Comparison of ENCODE assay signal across 8 cellular contexts in the genomic region with DNA sequence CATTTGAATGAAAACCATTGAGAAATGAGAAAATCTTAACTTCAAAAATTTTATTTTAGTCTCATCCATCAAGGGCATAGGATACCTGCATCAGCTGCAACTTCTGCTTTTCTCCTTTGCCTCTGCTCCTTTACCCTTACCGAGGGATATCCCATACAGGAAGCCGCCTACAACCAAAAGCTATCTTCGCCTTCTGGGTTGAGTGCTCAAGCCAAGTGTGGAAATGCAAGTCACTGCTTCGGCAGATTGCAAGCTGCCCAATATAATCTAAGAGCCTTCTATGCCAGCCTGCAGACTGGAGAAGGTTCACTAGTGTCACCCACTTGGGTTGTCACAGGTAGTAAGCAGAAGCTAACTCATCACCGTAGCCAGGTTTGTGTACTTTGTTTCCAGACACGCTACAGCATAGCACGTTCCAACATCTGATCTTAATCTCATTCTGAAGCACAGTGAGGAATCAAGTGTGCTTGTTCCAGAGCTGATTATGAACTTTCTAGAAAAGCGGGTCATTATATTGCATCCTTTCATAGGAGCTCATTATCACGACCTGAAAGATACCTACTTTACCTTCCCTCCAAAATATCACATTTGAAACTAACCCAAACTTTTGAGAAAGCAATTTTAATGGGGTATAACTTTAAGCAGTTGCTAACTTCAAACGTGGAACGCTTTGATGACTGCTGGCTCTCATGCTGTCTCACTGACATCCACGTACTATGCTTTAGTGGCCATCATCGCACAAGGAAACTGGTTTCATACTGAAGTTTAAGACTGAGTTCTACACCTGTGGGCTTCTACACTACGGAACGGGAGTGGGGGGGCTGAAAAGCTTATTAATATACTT. TPM values are rescaled to one million over a fixed set of nuclear protein-coding genes. Genes with fewer than 3 reads are reported as not detected.
DNase-seq lines count a peak whose midpoint lies in the region; ATAC-seq and TF ChIP-seq lines count a peak whose summit lies in the region.

No MANE protein-coding gene starts in this region.

- H3K27me3 Mint-ChIP-seq in natural killer cell (ENCODE audit: low read depth in 2 of 2) = peaks cover 0 to 4% of the 10 kb centered on the region in 2 donors

- in situ Hi-C loops in Panc1 (cut with HindIII; ENCODE audit: low pct_unique_long_range_greater_than_20kb, low sequenced_read_pairs) = no loop called here

- no peak for DNase-seq in Panc1 (ENCODE audit: low read depth, low spot score)
- DNase-seq in choroid plexus epithelial cell (ENCODE audit: low read depth) = peak; percentile 50
- DNase-seq in natural killer cell = peak; percentile 31
- no peak for DNase-seq in 8988T
- DNase-seq in NCI-H187 treated with DMSO at 0.1 percent for 48 hours (lab: John Stamatoyannopoulos, UW) = no peak
- DNase-seq in AG08395 (ENCODE audit: low spot score) = no peak
- no peak for DNase-seq in stimulated activated CD4-positive, alpha-beta T cell treated with anti-CD3 and anti-CD28 coated beads, Interleukin-1b, Interleukin-23, amount 100 ng/mL, for 48 hours

- H3K36me3 ChIP-seq in Panc1 (ENCODE audit: control insufficient read depth, insufficient read depth, low read length) = peaks cover 28% of the 10 kb centered on the region

- POLR2A ChIA-PET in Panc1 (lab: Charles Lee) = interaction anchor here (0.7 to 1.2 kb wide), 3 partner anchors 12 to 101 kb away, joined by 3 to 7 read pairs (median 3); a partner anchor contains a TSS

- ATAC-seq in GM18505 (IDR thresholded peaks at IDR 0.05; ENCODE audit: unreplicated experiment) (no peak), Panc1 (no peak), natural killer cell (peak in 1 of 3 donors; percentile 0)

- H3K4me3 ChIP-seq in Panc1 (ENCODE audit: low read depth in 2 of 2, low read length in 2 of 2) = peak overlapping the region in 1 of 2 experiments; percentile 95; a peak in 2 of 4 replicates
- peak overlapping the region; percentile 85 for H3K4me3 ChIP-seq in choroid plexus epithelial cell (ENCODE audit: low read depth, low read length)

- intact Hi-C loops in Panc1 (cut with micrococcal nuclease; ENCODE audit: unreplicated experiment) (no loop called here), natural killer cell (cut with micrococcal nuclease) (loop anchor here (5.0 kb wide), 1 partner anchor 66 kb away; a partner anchor contains a TSS)

- peaks cover 46 to 54% of the 10 kb centered on the region in 2 donors for H3K4me1 Mint-ChIP-seq in natural killer cell

- no peaks in the 10 kb centered on the region for H3K27me3 ChIP-seq in Panc1 (ENCODE audit: control insufficient read depth, insufficient read depth, low read length)

- TF ChIP-seq POLR2A in GM18505 (IDR thresholded peaks at IDR 0.05; ENCODE audit: borderline replicate concordance, extremely low read depth, insufficient read depth, insufficient read length) = peak; percentile 39

- peak overlapping the region; percentile 40; the same call in 1 of the 2 replicates for H3K27ac ChIP-seq in Panc1 (ENCODE audit: low read length)

- CTCF ChIA-PET in Panc1 (lab: Charles Lee) = interaction anchor here (1.0 kb wide), 1 partner anchor 53 kb away, joined by 3 read pairs; no protein-coding TSS in a partner anchor

- TF ChIP-seq CTCF in Panc1 (IDR thresholded peaks at IDR 0.05) (no peak), choroid plexus epithelial cell (conservative IDR thresholded peaks at IDR 0.05; ENCODE audit: low read depth, low read length) (no peak), natural killer cell (IDR thresholded peaks at IDR 0.05) (no peak)

- H3K27ac Mint-ChIP-seq in natural killer cell = peak overlapping the region; percentile 95 to 99

- peak overlapping the region; percentile 99 for H3K4me3 Mint-ChIP-seq in natural killer cell

- BruUV-seq in Panc1 (replicated peaks; lab: Mats Ljungman, UMichigan) = no TSS peak

- H3K4me1 ChIP-seq in Panc1 (ENCODE audit: control insufficient read depth, insufficient read depth, low read length) = peaks cover 24% of the 10 kb centered on the region

- no peaks in the 10 kb centered on the region for H3K9me3 Mint-ChIP-seq in natural killer cell

- H3K36me3 Mint-ChIP-seq in natural killer cell = peaks cover 29% of the 10 kb centered on the region

- H3K9me3 ChIP-seq in Panc1 (ENCODE audit: control insufficient read depth, insufficient read depth, low read depth, low read length) = no peaks in the 10 kb centered on the region

RNA-seq across cellular contexts. Expression of a gene that starts 8.0 kb away (rescaled TPM):
- total RNA-seq in Panc1 (2021; ENCODE audit: unreplicated experiment) = 32.1 TPM
- 24.3 TPM for polyA plus RNA-seq in Panc1 (2012; ENCODE audit: insufficient read length)
- total RNA-seq in natural killer cell = 10 to 100 TPM; 44.2 to 51.3 (median 44.5) TPM

RNA-seq across cellular contexts. Expression of a gene that starts 11.6 kb away (rescaled TPM):
- total RNA-seq in Panc1 (2021; ENCODE audit: unreplicated experiment) (35.8 TPM), natural killer cell (10 to 100 TPM; 11.9 to 15.9 (median 12.6) TPM)
- polyA plus RNA-seq in Panc1 (2012; ENCODE audit: insufficient read length) = 51.2 TPM

RNA-seq across cellular contexts. Expression of a gene that starts 55.4 kb away (rescaled TPM):
- total RNA-seq in Panc1 (2021; ENCODE audit: unreplicated experiment) (100 TPM), natural killer cell (1 to 10 TPM in 1 of 3 donors, under 1 TPM in 2; 0.38 to 1.0 (median 0.68) TPM)
- polyA plus RNA-seq in Panc1 (2012; ENCODE audit: insufficient read length) = 115 TPM

Comparison
In these comparisons a context has a peak if more than half of its experiments do, and no peak if none do; other contexts are left out.
1. DNase-seq: peak in choroid plexus epithelial cell (single experiment) and natural killer cell (single experiment); none in Panc1 (single experiment), 8988T (single experiment), NCI-H187 treated with DMSO at 0.1 percent for 48 hours (single experiment), AG08395 (single experiment) and stimulated activated CD4-positive, alpha-beta T cell treated with anti-CD3 and anti-CD28 coated beads, Interleukin-1b, Interleukin-23, amount 100 ng/mL, for 48 hours (single experiment).
2. RNA of a gene that starts 55.4 kb away (total RNA-seq): 100 TPM in Panc1 (single experiment); 0.38 to 1.0 TPM in natural killer cell; every median in the first group is over 10 times any median in the second.